ENCODE assay signal across 26 cellular contexts in genomic region chr6:78836610-78837009, GRCh38.
"Had no signal": no experiment of that assay in that cellular context is flagged by ENCODE, and none has a peak within 500 bp of the region (broad histone marks: within the 10 kb centered on the region; RNA-seq: fewer than 3 reads in every experiment).

No MANE protein-coding gene starts in this region.

- H3K27ac ChIP-seq: neutrophil, pancreas, psoas muscle, skin epidermis, stomach, thoracic aorta, thyroid gland, tibial nerve, upper lobe of left lung, vagina had no signal

- DNase-seq: naive thymus-derived CD8-positive, alpha-beta T cell; nephron progenitor cell; nucleus accumbens; pancreas; posterior cingulate gyrus; psoas muscle; right cardiac atrium; stimulated activated CD4-positive, alpha-beta T cell treated with anti-CD3 and anti-CD28 coated beads, Interleukin-15, amount 100 ng/mL, for 24 hours; stimulated activated CD4-positive, alpha-beta T cell treated with anti-CD3 and anti-CD28 coated beads, Interleukin-2, amount 100 ng/mL, for 24 hours; stimulated activated CD4-positive, alpha-beta T cell treated with anti-CD3 and anti-CD28 coated beads, Interleukin-2, amount 100 ng/mL, for 48 hours; stimulated activated CD4-positive, alpha-beta T cell treated with anti-CD3 and anti-CD28 coated beads, Interleukin-4, amount 100 ng/mL, for 24 hours; stimulated activated naive B cell treated with anti-CD40 and anti-IgM and Interleukin-4, amounts not matched to agents 10 μg/mL and 1 μg/mL and 100 μg/mL, for 72 hours; stimulated activated naive CD4-positive, alpha-beta T cell treated with Interleukin-2 at 50 U/mL for 16 hours; stomach; thyroid gland; trophoblast cell; upper lobe of left lung had no signal

- ATAC-seq: naive thymus-derived CD8-positive, alpha-beta T cell; natural killer cell treated with Interleukin-12 subunit alpha and Interleukin-12 subunit beta and Interleukin-15 and Interleukin-18, amount 100 ng/mL, for 72 hours; pancreas; psoas muscle; right cardiac atrium; sciatic nerve; stimulated activated effector memory CD8-positive, alpha-beta T cell treated with anti-CD3 and anti-CD28 coated beads, Interleukin-12 subunit alpha, Interleukin-12 subunit beta, amount 100 ng/mL, for 72 hours; stimulated activated naive B cell treated with anti-CD40 and anti-IgM and Interleukin-4, amounts not matched to agents 10 μg/mL and 1 μg/mL and 100 μg/mL, for 72 hours had no signal

- FAIRE-seq: urothelium cell line had no signal

- H3K27me3 ChIP-seq: neutrophil, pancreas, stomach, thyroid gland, tibial nerve, upper lobe of left lung, vagina had no signal

- H3K4me3 ChIP-seq: pancreas, psoas muscle, skin epidermis, stomach, thoracic aorta, thyroid gland, tibial nerve, upper lobe of left lung, vagina had no signal

- H3K9me3 ChIP-seq: neutrophil, pancreas, psoas muscle, stomach, thoracic aorta, thyroid gland, tibial nerve, upper lobe of left lung, vagina had no signal

- H3K4me1 ChIP-seq: psoas muscle, thyroid gland, vagina had no signal

- H3K36me3 ChIP-seq: neutrophil, pancreas, stomach, thoracic aorta, thyroid gland, tibial nerve, upper lobe of left lung, vagina had no signal
